ENCODE assay signal across 23 cellular contexts in the genomic region with DNA sequence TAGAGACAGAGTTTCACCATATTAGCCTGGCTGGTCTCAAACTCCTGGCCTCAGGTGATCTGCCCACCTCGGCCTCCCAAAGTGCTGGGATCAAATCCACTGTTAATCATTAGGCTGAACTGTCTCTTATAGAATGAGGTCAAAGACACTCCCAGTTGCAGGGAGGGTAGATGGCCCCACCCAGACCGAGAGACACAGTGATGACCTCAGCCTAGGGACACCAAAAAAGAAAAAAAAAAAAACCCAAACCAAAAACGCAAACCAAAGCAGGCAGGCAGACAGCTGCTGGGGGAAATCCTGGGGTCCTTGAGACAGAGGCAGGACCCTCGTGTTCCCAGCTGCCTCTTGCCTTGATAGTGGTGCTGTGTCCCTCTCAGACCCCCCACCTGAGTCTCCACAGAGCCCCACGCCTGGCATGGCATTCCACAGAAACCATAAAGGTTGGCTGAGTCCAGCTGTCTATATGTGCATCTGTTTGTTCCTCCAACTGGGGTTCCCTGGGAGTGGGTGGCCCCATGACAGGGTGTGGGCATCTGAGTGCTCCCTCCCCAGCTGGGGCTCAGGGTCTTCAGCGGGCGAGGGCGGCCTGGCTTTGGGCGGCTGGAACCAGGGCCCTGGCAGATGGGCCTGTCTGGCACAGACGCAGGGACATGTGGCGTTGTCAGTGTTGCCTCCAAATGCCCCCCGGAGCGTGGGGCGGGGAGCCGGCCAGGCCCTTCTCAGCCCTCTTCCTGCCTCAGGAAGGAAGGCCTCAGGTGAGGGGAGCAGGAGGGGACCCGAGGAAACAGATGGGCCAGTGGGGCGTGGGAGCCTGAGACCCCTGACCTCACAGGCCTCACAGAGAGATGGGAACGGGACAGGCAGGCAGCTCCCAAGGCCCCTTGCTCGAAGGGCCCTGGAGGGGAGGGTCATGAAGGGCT. TPM values are rescaled to one million over a fixed set of nuclear protein-coding genes. Genes with fewer than 3 reads are reported as not detected.
DNase-seq lines count a peak whose midpoint lies in the region; ATAC-seq and TF ChIP-seq lines count a peak whose summit lies in the region.
"Had no signal": no experiment of that assay in that cellular context is flagged by ENCODE, and none has a peak within 500 bp of the region (broad histone marks: within the 10 kb centered on the region; RNA-seq: fewer than 3 reads in every experiment).

No MANE protein-coding gene starts in this region.

- intact Hi-C loops in vagina (cut with DNase I): no loop called here

- no peaks in the 10 kb centered on the region for H3K79me2 ChIP-seq in hepatocyte

- H3K9me2 ChIP-seq in hepatocyte (replicated peaks; ENCODE audit: insufficient read depth): no peaks in the 10 kb centered on the region

- H3K9me3 Mint-ChIP-seq in activated CD8-positive, alpha-beta memory T cell treated with anti-CD3 and anti-CD28 coated beads, Interleukin-2, amount 10 ng/mL, durations not matched to agents 7 days and 5 days (ENCODE audit: low read depth): no peaks in the 10 kb centered on the region
- H3K9me3 Mint-ChIP-seq: CD14-positive monocyte; central memory CD8-positive, alpha-beta T cell; GM23338; immature natural killer cell; natural killer cell treated with Interleukin-12 subunit alpha and Interleukin-12 subunit beta and Interleukin-15 and Interleukin-18, amount 100 ng/mL, for 72 hours had no signal

- H3K4me2 ChIP-seq in hepatocyte: no peak overlapping the region
- H3K4me2 ChIP-seq: GM23338 had no signal

- no peaks in the 10 kb centered on the region for H3K36me3 Mint-ChIP-seq in activated CD8-positive, alpha-beta memory T cell treated with anti-CD3 and anti-CD28 coated beads, Interleukin-2, amount 10 ng/mL, durations not matched to agents 7 days and 5 days
- H3K36me3 Mint-ChIP-seq: CD14-positive monocyte; immature natural killer cell; natural killer cell treated with Interleukin-12 subunit alpha and Interleukin-12 subunit beta and Interleukin-15 and Interleukin-18, amount 100 ng/mL, for 72 hours had no signal

- H3K27ac Mint-ChIP-seq in activated CD8-positive, alpha-beta memory T cell treated with anti-CD3 and anti-CD28 coated beads, Interleukin-2, amount 10 ng/mL, durations not matched to agents 7 days and 5 days: no peak overlapping the region
- H3K27ac Mint-ChIP-seq: CD14-positive monocyte; GM23338; immature natural killer cell; natural killer cell treated with Interleukin-12 subunit alpha and Interleukin-12 subunit beta and Interleukin-15 and Interleukin-18, amount 100 ng/mL, for 72 hours had no signal

- H3K4me1 ChIP-seq in hepatocyte (ENCODE audit: insufficient read depth): no peaks in the 10 kb centered on the region
- peaks cover 2% of the 10 kb centered on the region for H3K4me1 ChIP-seq in vagina
- H3K4me1 ChIP-seq: prostate gland had no signal

- CTCF ChIA-PET in RWPE1 (lab: Yijun Ruan, JAX): interaction anchor here (0.6 to 1.2 kb wide), 4 partner anchors 9 to 89 kb away, joined by 3 to 6 read pairs (median 4); no protein-coding TSS in a partner anchor
- CTCF ChIA-PET in activated CD8-positive, alpha-beta memory T cell treated with anti-CD3 and anti-CD28 coated beads, Interleukin-2, amount 10 ng/mL, durations not matched to agents 7 days and 5 days (lab: Charles Lee): interaction anchor here (0.7 to 13.9 kb wide), 6 partner anchors 8 to 119 kb away, joined by 3 to 204 read pairs (median 60); a partner anchor contains a TSS

- no peak overlapping the region for H3K4me3 ChIP-seq in hepatocyte
- no peak overlapping the region for H3K4me3 ChIP-seq in vagina
- H3K4me3 ChIP-seq: gastrocnemius medialis, GM23338, prostate gland, upper lobe of left lung had no signal

- ATAC-seq in activated CD8-positive, alpha-beta memory T cell treated with anti-CD3 and anti-CD28 coated beads, Interleukin-2, amount 10 ng/mL, durations not matched to agents 7 days and 5 days: no peak
- ATAC-seq: gastrocnemius medialis; GM23338; natural killer cell treated with Interleukin-12 subunit alpha and Interleukin-12 subunit beta and Interleukin-15 and Interleukin-18, amount 100 ng/mL, for 72 hours had no signal

- H3K27me3 ChIP-seq in hepatocyte: no peaks in the 10 kb centered on the region
- H3K27me3 ChIP-seq in vagina: no peaks in the 10 kb centered on the region
- H3K27me3 ChIP-seq: gastrocnemius medialis, upper lobe of left lung had no signal

- no peak overlapping the region for H3K4me3 Mint-ChIP-seq in activated CD8-positive, alpha-beta memory T cell treated with anti-CD3 and anti-CD28 coated beads, Interleukin-2, amount 10 ng/mL, durations not matched to agents 7 days and 5 days
- H3K4me3 Mint-ChIP-seq: CD14-positive monocyte; central memory CD8-positive, alpha-beta T cell; GM23338; immature natural killer cell; natural killer cell treated with Interleukin-12 subunit alpha and Interleukin-12 subunit beta and Interleukin-15 and Interleukin-18, amount 100 ng/mL, for 72 hours had no signal

- POLR2A ChIA-PET in RWPE1 (lab: Yijun Ruan, JAX; ENCODE audit: low non-redundant PET): no interaction called here

- no peak overlapping the region for H2AFZ ChIP-seq in hepatocyte
- H2AFZ ChIP-seq: GM23338 had no signal

- H4K20me1 ChIP-seq in hepatocyte (ENCODE audit: insufficient read depth, poor library complexity, severe bottlenecking): no peaks in the 10 kb centered on the region

- H3K27me3 Mint-ChIP-seq in activated CD8-positive, alpha-beta memory T cell treated with anti-CD3 and anti-CD28 coated beads, Interleukin-2, amount 10 ng/mL, durations not matched to agents 7 days and 5 days: peaks cover 14% of the 10 kb centered on the region

- DNase-seq in GM03348 (ENCODE audit: low spot score): peak; percentile 29
- DNase-seq in HuH-7.5 (ENCODE audit: low spot score): peak; percentile 81
- no peak for DNase-seq in RWPE1 (ENCODE audit: low spot score)
- peak; percentile 53 for DNase-seq in kidney tubule cell (ENCODE audit: low spot score)
- no peak for DNase-seq in activated CD8-positive, alpha-beta memory T cell treated with anti-CD3 and anti-CD28 coated beads, Interleukin-2, amount 10 ng/mL, durations not matched to agents 7 days and 5 days
- DNase-seq in ecto neural progenitor cell (ENCODE audit: low spot score): no peak
- DNase-seq in hepatocyte (ENCODE audit: low spot score): no peak
- no peak for DNase-seq in vagina (ENCODE audit: extremely low spot score in 2 of 2)
- DNase-seq: activated effector memory CD4-positive, alpha-beta T cell treated with anti-CD3 and anti-CD28 coated beads, Interleukin-2, amount 50 U/mL, for 16 hours; amygdala; DND-41; gastrocnemius medialis; immature natural killer cell; mammary epithelial cell; NCI-H2081 treated with DMSO at 0.1 percent for 48 hours; stimulated activated naive CD4-positive, alpha-beta T cell treated with Interleukin-2 at 50 U/mL for 16 hours; T-helper 2 cell had no signal

- no peaks in the 10 kb centered on the region for H3K9me3 ChIP-seq in hepatocyte (ENCODE audit: low read depth)
- no peaks in the 10 kb centered on the region for H3K9me3 ChIP-seq in vagina
- H3K9me3 ChIP-seq: gastrocnemius medialis, prostate gland, upper lobe of left lung had no signal

- H3K27ac ChIP-seq in RWPE1 (0 out of 2 replicates have a peak overlapping the region, but pooled peaks have one; percentile 24), hepatocyte (no peak overlapping the region), vagina (no peak overlapping the region)
- H3K27ac ChIP-seq: gastrocnemius medialis, prostate gland, upper lobe of left lung had no signal

- WGBS in hepatocyte (ENCODE audit: low lambda C conversion rate, missing lambda C conversion rate): 80% methylated on average over 19 of the region's 19 CpGs

- H3K4me1 Mint-ChIP-seq in activated CD8-positive, alpha-beta memory T cell treated with anti-CD3 and anti-CD28 coated beads, Interleukin-2, amount 10 ng/mL, durations not matched to agents 7 days and 5 days: peaks cover 1% of the 10 kb centered on the region
- H3K4me1 Mint-ChIP-seq: GM23338, immature natural killer cell had no signal

- TF ChIP-seq POLR2A in vagina (IDR thresholded peaks at IDR 0.05): no peak

- H3K36me3 ChIP-seq in hepatocyte (replicated peaks; ENCODE audit: insufficient read depth, low read depth) (no peaks in the 10 kb centered on the region), vagina (no peaks in the 10 kb centered on the region)
- H3K36me3 ChIP-seq: gastrocnemius medialis, prostate gland, upper lobe of left lung had no signal

- TF ChIP-seq CTCF in RWPE1 (conservative IDR thresholded peaks at IDR 0.05; ENCODE audit: low read depth) (no peak), hepatocyte (IDR thresholded peaks at IDR 0.05; ENCODE audit: poor library complexity) (no peak), vagina (IDR thresholded peaks at IDR 0.05) (no peak)

RNA-seq across cellular contexts. Expression of a gene that starts 5.2 kb away (rescaled TPM):
- under 1 TPM; 0.21 to 0.26 TPM for total RNA-seq in activated CD8-positive, alpha-beta memory T cell treated with anti-CD3 and anti-CD28 coated beads, Interleukin-2, amount 10 ng/mL, durations not matched to agents 7 days and 5 days
- total RNA-seq in hepatocyte (0.17 TPM in 1 of 2 replicates, not detected in the other), vagina (not detected)
- polyA plus RNA-seq in hepatocyte: not detected in 2 replicates
- total RNA-seq: gastrocnemius medialis; natural killer cell treated with Interleukin-12 subunit alpha and Interleukin-12 subunit beta and Interleukin-15 and Interleukin-18, amount 100 ng/mL, for 72 hours; upper lobe of left lung had no signal
- polyA plus RNA-seq: CD14-positive monocyte, immature natural killer cell had no signal

RNA-seq across cellular contexts. Expression of a gene that starts 17.5 kb away (rescaled TPM):
- total RNA-seq in activated CD8-positive, alpha-beta memory T cell treated with anti-CD3 and anti-CD28 coated beads, Interleukin-2, amount 10 ng/mL, durations not matched to agents 7 days and 5 days: 10 to 100 TPM; 23.9 to 24.9 TPM
- total RNA-seq in hepatocyte (21.0 and 27.2 TPM in 2 replicates), vagina (80.3 TPM)
- polyA plus RNA-seq in hepatocyte: 106 and 109 TPM in 2 replicates

RNA-seq across cellular contexts. Expression of a gene that starts 20.7 kb away (rescaled TPM):
- under 1 TPM; 0.21 to 0.32 TPM for total RNA-seq in activated CD8-positive, alpha-beta memory T cell treated with anti-CD3 and anti-CD28 coated beads, Interleukin-2, amount 10 ng/mL, durations not matched to agents 7 days and 5 days
- total RNA-seq in hepatocyte: 3.8 and 12.8 TPM in 2 replicates
- 6.3 and 10.2 TPM in 2 replicates for polyA plus RNA-seq in hepatocyte
- total RNA-seq in vagina: 81.8 TPM

RNA-seq across cellular contexts. Expression of a gene that starts 28.9 kb away (rescaled TPM):
- total RNA-seq in activated CD8-positive, alpha-beta memory T cell treated with anti-CD3 and anti-CD28 coated beads, Interleukin-2, amount 10 ng/mL, durations not matched to agents 7 days and 5 days: 100 to 1,000 TPM; 164 to 168 TPM
- 64.5 and 65.8 TPM in 2 replicates for total RNA-seq in hepatocyte
- 130 and 140 TPM in 2 replicates for polyA plus RNA-seq in hepatocyte
- 85.9 TPM for total RNA-seq in vagina

RNA-seq across cellular contexts. Expression of a gene that starts 36.2 kb away (rescaled TPM):
- 100 to 1,000 TPM; 745 to 898 TPM for total RNA-seq in activated CD8-positive, alpha-beta memory T cell treated with anti-CD3 and anti-CD28 coated beads, Interleukin-2, amount 10 ng/mL, durations not matched to agents 7 days and 5 days
- 1,414 and 1,442 TPM in 2 replicates for total RNA-seq in hepatocyte
- 915 and 922 TPM in 2 replicates for polyA plus RNA-seq in hepatocyte
- total RNA-seq in vagina: 303 TPM

Comparison
In these comparisons a context has a peak if more than half of its experiments do, and no peak if none do; other contexts are left out.
1. DNase-seq: peak in GM03348 (single experiment), HuH-7.5 (single experiment) and kidney tubule cell (single experiment); none in RWPE1 (single experiment), activated CD8-positive, alpha-beta memory T cell treated with anti-CD3 and anti-CD28 coated beads, Interleukin-2, amount 10 ng/mL, durations not matched to agents 7 days and 5 days (single experiment), ecto neural progenitor cell (single experiment), hepatocyte (single experiment) and vagina (0 of 2).